ENCODE assay signal across 10 cellular contexts in the genomic region with DNA sequence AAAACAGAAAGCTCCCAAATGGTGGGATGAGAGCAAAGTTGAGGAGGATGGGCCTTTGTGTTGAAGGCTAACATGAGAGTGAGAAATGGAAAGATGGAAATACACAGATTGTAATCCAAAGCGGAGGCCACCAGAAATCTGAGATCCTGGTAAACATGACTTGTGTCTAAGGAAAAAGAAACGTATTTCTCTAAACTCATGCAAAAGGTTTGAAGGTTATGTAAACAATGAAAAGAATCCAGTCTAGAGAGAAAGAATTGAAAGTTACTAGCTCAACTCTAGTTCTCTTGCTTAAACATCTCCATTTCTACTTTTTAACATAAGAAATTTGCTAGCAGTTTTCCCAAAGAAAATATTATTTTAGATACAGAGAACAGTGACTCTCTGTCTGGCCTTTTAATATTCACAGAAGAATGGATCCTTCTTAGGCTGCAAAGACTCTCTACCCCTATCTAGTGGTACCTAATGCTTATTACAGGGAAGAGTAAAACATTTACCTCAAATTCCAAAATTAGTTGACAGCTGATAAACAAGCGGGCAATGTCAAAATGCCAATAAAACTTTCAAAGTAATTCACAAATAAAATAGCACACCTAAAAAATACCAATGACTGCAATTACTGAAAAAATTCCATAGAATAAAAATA.
A peak's percentile ranks its signal among the peaks of the same experiment; 100 is the strongest.
DNase-seq lines count a peak whose midpoint lies in the region; ATAC-seq and TF ChIP-seq lines count a peak whose summit lies in the region.
"Had no signal": no experiment of that assay in that cellular context is flagged by ENCODE, and none has a peak within 500 bp of the region (broad histone marks: within the 10 kb centered on the region; RNA-seq: fewer than 3 reads in every experiment).

No MANE protein-coding gene starts in this region.

- no TSS peak for BruUV-seq in Panc1 (replicated peaks; lab: Mats Ljungman, UMichigan)

- no peaks in the 10 kb centered on the region for H3K4me1 Mint-ChIP-seq in natural killer cell
- H3K4me1 Mint-ChIP-seq: CD8-positive, alpha-beta memory T cell had no signal

- intact Hi-C loops in Panc1 (cut with micrococcal nuclease; ENCODE audit: unreplicated experiment) = no loop called here
- intact Hi-C loops in natural killer cell (cut with micrococcal nuclease) = no loop called here

- ATAC-seq in GM19351 (IDR thresholded peaks at IDR 0.05; ENCODE audit: unreplicated experiment) = peak; percentile 66
- ATAC-seq in Panc1 = no peak
- ATAC-seq in HG03045 (IDR thresholded peaks at IDR 0.05; ENCODE audit: unreplicated experiment) = no peak
- no peak for ATAC-seq in GM19455 (IDR thresholded peaks at IDR 0.05; ENCODE audit: unreplicated experiment)
- no peak for ATAC-seq in natural killer cell
- ATAC-seq: activated naive CD4-positive, alpha-beta T cell treated with anti-CD3 and anti-CD28 coated beads, Interleukin-2, amount 50 U/mL, for 72 hours had no signal

- H3K27me3 ChIP-seq in Panc1 (ENCODE audit: control insufficient read depth, insufficient read depth, low read length) = no peaks in the 10 kb centered on the region

- H3K36me3 Mint-ChIP-seq in natural killer cell = no peaks in the 10 kb centered on the region
- H3K36me3 Mint-ChIP-seq: activated naive CD4-positive, alpha-beta T cell treated with anti-CD3 and anti-CD28 coated beads, Interleukin-2, amount 50 U/mL, for 72 hours; CD8-positive, alpha-beta memory T cell had no signal

- H3K4me3 ChIP-seq in Panc1 (ENCODE audit: low read depth in 2 of 2, low read length in 2 of 2) = no peak overlapping the region
- no peak overlapping the region for H3K4me3 ChIP-seq in foreskin fibroblast (ENCODE audit: low read depth in 1 of 2, low read length in 2 of 2)

- in situ Hi-C loops in ACHN (cut with HindIII; ENCODE audit: low pct_ligation_motif_present, low pct_unique_long_range_greater_than_20kb, low sequenced_read_pairs) (no loop called here), Panc1 (cut with HindIII; ENCODE audit: low pct_unique_long_range_greater_than_20kb, low sequenced_read_pairs) (no loop called here)

- TF ChIP-seq CTCF in Panc1 (IDR thresholded peaks at IDR 0.05) (peak; percentile 26; the same call in 1 of the 2 replicates), foreskin fibroblast (IDR thresholded peaks at IDR 0.05; ENCODE audit: low read depth, low read length) (peak; percentile 12), natural killer cell (IDR thresholded peaks at IDR 0.05) (no peak)

- H3K27ac Mint-ChIP-seq in natural killer cell = no peak overlapping the region
- H3K27ac Mint-ChIP-seq: activated naive CD4-positive, alpha-beta T cell treated with anti-CD3 and anti-CD28 coated beads, Interleukin-2, amount 50 U/mL, for 72 hours; CD8-positive, alpha-beta memory T cell had no signal

- H3K36me3 ChIP-seq in Panc1 (ENCODE audit: control insufficient read depth, insufficient read depth, low read length) = no peaks in the 10 kb centered on the region

- CTCF ChIA-PET in Panc1 (lab: Charles Lee) = no interaction called here

- no peaks in the 10 kb centered on the region for H3K4me1 ChIP-seq in Panc1 (ENCODE audit: control insufficient read depth, insufficient read depth, low read length)

- no peak overlapping the region for H3K27ac ChIP-seq in Panc1 (ENCODE audit: low read length)

- no peak overlapping the region for H3K4me3 Mint-ChIP-seq in natural killer cell
- H3K4me3 Mint-ChIP-seq: CD8-positive, alpha-beta memory T cell had no signal

- DNase-seq in ACHN (peak; percentile 24), Panc1 (ENCODE audit: low read depth, low spot score) (no peak), foreskin fibroblast (no peak), NCI-H128 (lab: John Stamatoyannopoulos, UW; ENCODE audit: unreplicated experiment) (no peak), natural killer cell (no peak)
- DNase-seq: CD8-positive, alpha-beta memory T cell had no signal

- no peaks in the 10 kb centered on the region for H3K27me3 Mint-ChIP-seq in natural killer cell (ENCODE audit: low read depth in 2 of 2)
- H3K27me3 Mint-ChIP-seq: CD8-positive, alpha-beta memory T cell had no signal

- POLR2A ChIA-PET in Panc1 (lab: Charles Lee) = no interaction called here

- H3K9me3 ChIP-seq in Panc1 (ENCODE audit: control insufficient read depth, insufficient read depth, low read depth, low read length) = no peaks in the 10 kb centered on the region

- H3K9me3 Mint-ChIP-seq in natural killer cell = peaks cover 2 to 3% of the 10 kb centered on the region in 2 donors
